19 cellular contexts compared by ENCODE assay signal in genomic region chr1:9807541-9807940, GRCh38. TPM values are rescaled to one million over a fixed set of nuclear protein-coding genes. Genes with fewer than 3 reads are reported as not detected.
DNase-seq lines count a peak whose midpoint lies in the region; ATAC-seq and TF ChIP-seq lines count a peak whose summit lies in the region.
"Had no signal": no experiment of that assay in that cellular context is flagged by ENCODE, and none has a peak within 500 bp of the region (broad histone marks: within the 10 kb centered on the region; RNA-seq: fewer than 3 reads in every experiment).

No MANE protein-coding gene starts in this region.

- peaks cover 98% of the 10 kb centered on the region for H3K79me2 ChIP-seq in SU-DHL-6 (ENCODE audit: insufficient read depth, low read length)

- H3K9ac ChIP-seq in SU-DHL-6 (ENCODE audit: low read length) = peak overlapping the region; percentile 10; the same call in 1 of the 2 replicates

- H3K4me1 ChIP-seq in cardiac muscle cell (ENCODE audit: low read depth) (peaks cover 18% of the 10 kb centered on the region), HAP-1 (peaks cover 12% of the 10 kb centered on the region)

- H3F3A ChIP-seq in SU-DHL-6 (ENCODE audit: insufficient read depth) = peaks cover 52% of the 10 kb centered on the region

- H3K27me3 Mint-ChIP-seq in type B pancreatic cell = no peaks in the 10 kb centered on the region
- H3K27me3 Mint-ChIP-seq: dendritic cell treated with granulocyte-macrophage colony-stimulating factor and Interleukin-4, amounts not matched to agents 40 ng/mL and 50 ng/mL, for 4 days had no signal

- H3K36me3 ChIP-seq in cardiac muscle cell (no peaks in the 10 kb centered on the region), SU-DHL-6 (ENCODE audit: low read length) (peaks cover 9% of the 10 kb centered on the region; the same call in 1 of the 2 replicates), HAP-1 (replicated peaks) (no peaks in the 10 kb centered on the region; the same call in 1 of the 2 replicates)
- H3K36me3 ChIP-seq: brain microvascular endothelial cell, right atrium auricular region, suprapubic skin had no signal

- in situ Hi-C loops in HAP-1 (cut with MboI; ENCODE audit: low sequenced_read_pairs) = no loop called here

- H3K4me1 Mint-ChIP-seq in type B pancreatic cell (ENCODE audit: unreplicated experiment) = peaks cover 49% of the 10 kb centered on the region

- TF ChIP-seq CTCF in cardiac muscle cell (IDR thresholded peaks at IDR 0.05; ENCODE audit: low read depth, low read length) (no peak), SU-DHL-6 (IDR thresholded peaks at IDR 0.05; ENCODE audit: insufficient read depth, low read length, poor library complexity, severe bottlenecking) (no peak), type B pancreatic cell (conservative IDR thresholded peaks at IDR 0.05) (no peak)

- ATAC-seq in left cardiac atrium (no peak), GM18498 (IDR thresholded peaks at IDR 0.05; ENCODE audit: unreplicated experiment) (no peak)

- H3K9me3 ChIP-seq in cardiac muscle cell (ENCODE audit: low read depth) (no peaks in the 10 kb centered on the region), SU-DHL-6 (ENCODE audit: insufficient read depth, low read length) (no peaks in the 10 kb centered on the region), HAP-1 (no peaks in the 10 kb centered on the region)
- H3K9me3 ChIP-seq: right atrium auricular region, suprapubic skin had no signal

- intact Hi-C loops in left cardiac atrium (cut with DNase I) = no loop called here
- intact Hi-C loops in head of caudate nucleus (cut with DNase I) = no loop called here

- peaks cover 3% of the 10 kb centered on the region for H3K36me3 Mint-ChIP-seq in type B pancreatic cell

- H3K27ac ChIP-seq in cardiac muscle cell (peak overlapping the region; percentile 62), SU-DHL-6 (ENCODE audit: low read depth, low read length) (peak overlapping the region; percentile 73)
- H3K27ac ChIP-seq: brain microvascular endothelial cell, right atrium auricular region, suprapubic skin had no signal

- H3K4me3 ChIP-seq in cardiac muscle cell (no peak overlapping the region), SU-DHL-6 (ENCODE audit: insufficient read depth, low read length, poor library complexity, severe bottlenecking) (no peak overlapping the region), HAP-1 (no peak overlapping the region)
- H3K4me3 ChIP-seq: right atrium auricular region, suprapubic skin had no signal

- peak overlapping the region; percentile 64 for H3K4me2 ChIP-seq in SU-DHL-6 (ENCODE audit: low read depth, low read length, poor library complexity, severe bottlenecking)

- H3K9me3 Mint-ChIP-seq in type B pancreatic cell = no peaks in the 10 kb centered on the region
- H3K9me3 Mint-ChIP-seq: dendritic cell treated with granulocyte-macrophage colony-stimulating factor and Interleukin-4, amounts not matched to agents 40 ng/mL and 50 ng/mL, for 4 days had no signal

- no peak for DNase-seq in cardiac muscle cell (ENCODE audit: low read depth in 1 of 2, low spot score in 1 of 2)
- DNase-seq in left cardiac atrium = no peak
- DNase-seq in head of caudate nucleus = peak in 23 of 42 donors; percentile 16 to 75 (median 34)
- DNase-seq in type B pancreatic cell (ENCODE audit: extremely low spot score, unreplicated experiment) = no peak
- no peak for DNase-seq in HAP-1 (ENCODE audit: low spot score in 2 of 2)
- no peak for DNase-seq in NCI-H774 (lab: John Stamatoyannopoulos, UW)
- DNase-seq: activated CD8-positive, alpha-beta memory T cell treated with anti-CD3 and anti-CD28 coated beads for 24 hours; brain microvascular endothelial cell; C1 segment of cervical spinal cord; hippocampal formation; IMR-90; NCI-H146; SHP77 treated with DMSO at 0.1 percent for 48 hours; T-helper 2 cell had no signal

- H4K20me1 ChIP-seq in SU-DHL-6 (ENCODE audit: low read depth, low read length) = peaks cover 10% of the 10 kb centered on the region; the same call in 1 of the 2 replicates

- no peak overlapping the region for H3K4me3 Mint-ChIP-seq in type B pancreatic cell
- H3K4me3 Mint-ChIP-seq: dendritic cell treated with granulocyte-macrophage colony-stimulating factor and Interleukin-4, amounts not matched to agents 40 ng/mL and 50 ng/mL, for 4 days had no signal

- peak overlapping the region; percentile 18 for H3K27ac Mint-ChIP-seq in type B pancreatic cell
- H3K27ac Mint-ChIP-seq: dendritic cell treated with granulocyte-macrophage colony-stimulating factor and Interleukin-4, amounts not matched to agents 40 ng/mL and 50 ng/mL, for 4 days had no signal

- no peaks in the 10 kb centered on the region for H3K9me2 ChIP-seq in SU-DHL-6 (replicated peaks; ENCODE audit: insufficient read depth, low read length)

- H2AFZ ChIP-seq in SU-DHL-6 (ENCODE audit: low read depth, low read length, severe bottlenecking) = no peak overlapping the region

- no peaks in the 10 kb centered on the region for H3K27me3 ChIP-seq in cardiac muscle cell
- no peaks in the 10 kb centered on the region for H3K27me3 ChIP-seq in SU-DHL-6 (ENCODE audit: low read length)
- no peaks in the 10 kb centered on the region for H3K27me3 ChIP-seq in HAP-1 (ENCODE audit: low read depth)
- H3K27me3 ChIP-seq: brain microvascular endothelial cell, right atrium auricular region, suprapubic skin had no signal

RNA-seq across cellular contexts. Expression of gene CLSTN1, which starts 16.2 kb away (rescaled TPM):
- total RNA-seq in cardiac muscle cell = 49.4 and 70.9 TPM in 2 replicates
- 81.5 and 95.1 TPM in 2 replicates for polyA plus RNA-seq in cardiac muscle cell
- total RNA-seq in left cardiac atrium = 10 to 100 TPM; 62.5 to 64.1 TPM
- total RNA-seq in type B pancreatic cell (ENCODE audit: low replicate concordance) = 112 and 136 TPM in 2 replicates

Comparison
In these comparisons a context has a peak if more than half of its experiments do, and no peak if none do; other contexts are left out.
1. DNase-seq: peak in head of caudate nucleus (23 of 42); none in cardiac muscle cell (0 of 2), left cardiac atrium (single experiment), type B pancreatic cell (single experiment), HAP-1 (0 of 2) and NCI-H774 (single experiment).